Comparison of ENCODE assay signal across 8 cellular contexts in the genomic region with DNA sequence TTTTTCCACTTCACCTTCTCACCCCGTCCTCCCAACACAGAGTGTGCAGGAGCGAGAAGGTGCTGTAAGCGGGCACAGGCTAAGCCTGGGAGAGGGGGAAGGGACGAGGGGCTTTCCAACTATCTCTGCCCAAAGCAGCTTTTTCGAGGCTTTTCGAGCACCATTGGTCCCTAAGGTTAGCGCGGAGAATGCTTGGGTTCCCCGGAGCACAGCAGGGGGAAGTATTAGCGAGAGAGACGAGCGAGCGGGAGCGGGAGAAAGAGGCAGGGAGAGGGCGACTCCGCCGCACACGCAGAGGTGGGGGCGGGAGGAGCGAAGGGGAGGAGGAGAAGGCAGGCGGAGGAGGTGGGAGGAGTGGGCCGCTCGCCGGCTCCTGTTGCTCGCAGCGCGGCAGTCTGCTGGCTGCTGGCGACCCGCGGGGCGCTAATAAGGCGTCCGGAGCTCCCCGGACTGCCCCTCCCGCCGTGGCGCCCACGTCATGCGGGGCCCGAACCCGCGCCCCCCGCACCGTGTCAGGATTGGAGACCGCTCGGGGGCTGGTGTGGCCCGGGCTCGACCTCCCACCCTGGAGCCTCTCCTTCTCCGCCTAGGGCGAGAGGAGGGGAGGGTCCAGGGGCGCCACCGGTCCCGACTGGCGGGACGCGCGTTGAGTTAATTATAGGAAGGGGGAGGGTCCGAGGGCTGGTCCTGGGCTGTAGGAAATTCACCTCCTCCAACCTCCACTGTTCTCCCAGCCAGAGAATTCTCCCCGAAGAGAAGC. TPM values are rescaled to one million over a fixed set of nuclear protein-coding genes. Genes with fewer than 3 reads are reported as not detected.
DNase-seq lines count a peak whose midpoint lies in the region; ATAC-seq and TF ChIP-seq lines count a peak whose summit lies in the region.

Gene ADAMTS3 (minus strand): TSS at position 263 of the 760 bp plus-strand sequence. CDS start 459 bp downstream, outside the sequence.

- peak within 1 kb of the TSS; percentile 76 to 80 for H3K27ac ChIP-seq in ascending aorta
- H3K27ac ChIP-seq in right atrium auricular region, result peak within 1 kb of the TSS; percentile 70 to 79

- peaks cover 0 to 11% of the 10 kb centered on the region in 2 donors for H3K4me1 ChIP-seq in ascending aorta
- peaks cover 0 to 8% of the 10 kb centered on the region in 2 donors for H3K4me1 ChIP-seq in right atrium auricular region

- DNase-seq in AG10803 (ENCODE audit: low read depth), result peak; percentile 8
- peak; percentile 48 for DNase-seq in GM13976 (ENCODE audit: low spot score)
- DNase-seq in NCI-H226, result peak; percentile 88
- peak in 1 of 2 donors; percentile 79 for DNase-seq in ascending aorta (ENCODE audit: low spot score in 2 of 2)
- DNase-seq in right atrium auricular region (ENCODE audit: low spot score), result peak; percentile 65
- DNase-seq in posterior cingulate gyrus, result peak in 6 of 10 donors; percentile 11 to 90 (median 56)
- no peak for DNase-seq in LoVo (ENCODE audit: low spot score)

- TF ChIP-seq CTCF in AG10803 (conservative IDR thresholded peaks at IDR 0.05; ENCODE audit: low read length) (no peak), GM13976 (IDR thresholded peaks at IDR 0.05; ENCODE audit: borderline replicate concordance, control extremely low read depth, extremely low read depth, insufficient read depth, missing control alignments) (no peak), ascending aorta (IDR thresholded peaks at IDR 0.05) (no peak), right atrium auricular region (IDR thresholded peaks at IDR 0.05) (no peak)

- in situ Hi-C loops in GM13976 (cut with MboI; ENCODE audit: low sequenced_read_pairs, unreplicated experiment), result no loop called here

- H3K4me3 ChIP-seq in AG10803 (ENCODE audit: low read length) (peak within 1 kb of the TSS; percentile 76), ascending aorta (peak within 1 kb of the TSS; percentile 76 to 78), right atrium auricular region (peak within 1 kb of the TSS; percentile 49 to 59)

- H3K36me3 ChIP-seq in ascending aorta (no peaks in the 10 kb centered on the region), right atrium auricular region (no peaks in the 10 kb centered on the region)

- intact Hi-C loops in ascending aorta (cut with DNase I) (loop anchor here (1.0 to 10.0 kb wide), 4 partner anchors 42 to 499 kb away; no protein-coding TSS in a partner anchor), posterior cingulate gyrus (cut with DNase I) (no loop called here)

- no peak for ATAC-seq in HG02970 (IDR thresholded peaks at IDR 0.05; ENCODE audit: low FRiP score, unreplicated experiment)

- H3K9me3 ChIP-seq in ascending aorta, result no peaks in the 10 kb centered on the region
- no peaks in the 10 kb centered on the region for H3K9me3 ChIP-seq in right atrium auricular region

- H3K27me3 ChIP-seq in ascending aorta (no peaks in the 10 kb centered on the region), right atrium auricular region (no peaks in the 10 kb centered on the region)

RNA-seq across cellular contexts. Expression of gene ADAMTS3, which starts in this region (rescaled TPM):
- total RNA-seq in ascending aorta, result 2.2 TPM
- total RNA-seq in right atrium auricular region, result 1 to 10 TPM; 1.2 to 2.8 TPM
